17 cellular contexts compared by ENCODE assay signal in genomic region chr10:25849971-25850370, GRCh38.
"Had no signal": no experiment of that assay in that cellular context is flagged by ENCODE, and none has a peak within 500 bp of the region (broad histone marks: within the 10 kb centered on the region; RNA-seq: fewer than 3 reads in every experiment).

No MANE protein-coding gene starts in this region.

- ATAC-seq: heart left ventricle, left cardiac atrium, T-cell had no signal

- H3K4me3 Mint-ChIP-seq: activated naive CD4-positive, alpha-beta T cell treated with anti-CD3 and anti-CD28 coated beads, Interleukin-2, amount 50 U/mL, for 24 hours; memory B cell; nephron; stimulated activated naive CD8-positive, alpha-beta T cell treated with anti-CD3 and anti-CD28 coated beads, Interleukin-15, Interleukin-2, amounts not matched to agents 100 ng/mL and 50 ng/mL, for 24 hours; T-cell; T-helper 2 cell treated with Interferon-gamma antibody and Interleukin-4, amounts not matched to agents 5 μg/mL and 100 μg/mL, for 36 hours had no signal

- H3K27ac Mint-ChIP-seq: activated naive CD4-positive, alpha-beta T cell treated with anti-CD3 and anti-CD28 coated beads, Interleukin-2, amount 50 U/mL, for 24 hours; memory B cell; nephron; stimulated activated naive CD8-positive, alpha-beta T cell treated with anti-CD3 and anti-CD28 coated beads, Interleukin-15, Interleukin-2, amounts not matched to agents 100 ng/mL and 50 ng/mL, for 24 hours; T-cell; T-helper 2 cell treated with Interferon-gamma antibody and Interleukin-4, amounts not matched to agents 5 μg/mL and 100 μg/mL, for 36 hours had no signal

- H3K36me3 Mint-ChIP-seq: activated naive CD4-positive, alpha-beta T cell treated with anti-CD3 and anti-CD28 coated beads, Interleukin-2, amount 50 U/mL, for 24 hours; memory B cell; T-cell had no signal

- H3K27me3 ChIP-seq: heart left ventricle, tibial artery had no signal

- H3K9me3 Mint-ChIP-seq: nephron; stimulated activated naive CD8-positive, alpha-beta T cell treated with anti-CD3 and anti-CD28 coated beads, Interleukin-15, Interleukin-2, amounts not matched to agents 100 ng/mL and 50 ng/mL, for 24 hours; T-helper 2 cell treated with Interferon-gamma antibody and Interleukin-4, amounts not matched to agents 5 μg/mL and 100 μg/mL, for 36 hours had no signal

- H3K27ac ChIP-seq: heart left ventricle, tibial artery, WERI-Rb-1 had no signal

- H3K4me1 ChIP-seq: heart left ventricle, tibial artery had no signal

- H3K4me3 ChIP-seq: heart left ventricle, tibial artery had no signal

- H3K9me3 ChIP-seq: heart left ventricle, tibial artery had no signal

- DNase-seq: activated CD4-positive, CD25-positive, alpha-beta regulatory T cell treated with anti-CD3 and anti-CD28 coated beads, Interleukin-2, amount 50 U/mL, for 72 hours; activated gamma-delta T cell treated with Interleukin-2 at 50 U/mL for 16 hours; activated T-cell treated with anti-CD3 and anti-CD28 coated beads, Interleukin-2, amount 50 U/mL, for 1 hour; aorta; cortex of kidney; heart left ventricle; islet precursor cell; left cardiac atrium; stimulated activated CD4-positive, alpha-beta T cell treated with anti-CD3 and anti-CD28 coated beads, Interleukin-4, amount 100 ng/mL, for 24 hours; T-cell; tibial artery; WERI-Rb-1 had no signal

- H3K36me3 ChIP-seq: heart left ventricle, tibial artery, WERI-Rb-1 had no signal

- H3K4me1 Mint-ChIP-seq: activated naive CD4-positive, alpha-beta T cell treated with anti-CD3 and anti-CD28 coated beads, Interleukin-2, amount 50 U/mL, for 24 hours; nephron; T-cell had no signal
